ENCODE assay signal across 19 cellular contexts in the genomic region with DNA sequence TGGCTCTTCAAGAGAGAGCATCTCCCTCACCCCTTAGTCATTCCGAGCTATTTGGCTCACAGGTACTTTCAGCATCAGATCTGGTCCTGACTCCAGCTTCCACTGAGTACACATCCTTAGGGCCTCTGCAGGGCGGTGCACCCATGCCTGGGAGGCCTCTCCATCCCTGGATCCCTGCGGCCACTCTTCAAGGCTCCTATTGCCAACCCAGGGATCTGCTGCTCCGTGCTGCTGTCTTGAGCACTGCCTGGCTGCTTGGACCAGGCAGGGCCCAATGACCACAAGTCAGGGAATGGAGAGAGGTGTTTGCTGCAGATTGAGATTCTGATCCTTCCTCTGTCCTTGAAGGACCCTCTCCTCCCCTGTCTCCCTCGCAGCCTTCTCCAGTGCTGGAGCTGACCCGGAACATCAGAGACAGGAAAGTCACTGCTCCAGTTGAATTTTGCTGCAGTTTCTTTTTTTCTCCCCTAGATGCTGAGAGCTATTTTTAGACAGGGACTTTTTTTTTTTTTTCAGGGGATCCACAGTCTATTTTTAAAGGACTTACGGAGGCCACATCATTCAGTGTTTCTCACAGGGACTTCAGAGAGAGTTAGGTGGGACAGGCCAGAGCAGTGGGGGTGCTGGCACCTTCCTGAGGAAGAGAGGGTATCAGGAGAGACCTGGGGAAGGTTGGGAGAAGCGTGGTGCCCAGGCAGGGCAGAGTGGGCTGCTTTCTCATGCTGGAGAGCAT. TPM values are rescaled to one million over a fixed set of nuclear protein-coding genes. Genes with fewer than 3 reads are reported as not detected.
A peak's percentile ranks its signal among the peaks of the same experiment; 100 is the strongest.
DNase-seq lines count a peak whose midpoint lies in the region; ATAC-seq, FAIRE-seq and TF ChIP-seq lines count a peak whose summit lies in the region.
"Had no signal": no experiment of that assay in that cellular context is flagged by ENCODE, and none has a peak within 500 bp of the region (broad histone marks: within the 10 kb centered on the region; RNA-seq: fewer than 3 reads in every experiment).

No MANE protein-coding gene starts in this region.

- H3K23ac ChIP-seq in mesenchymal stem cell (ENCODE audit: low read length in 2 of 2), result no peak overlapping the region

- no peak overlapping the region for H4K91ac ChIP-seq in mesenchymal stem cell (ENCODE audit: low read length)

- CTCF ChIA-PET in activated naive CD4-positive, alpha-beta T cell treated with anti-CD3 and anti-CD28 coated beads, Interleukin-2, amount 10 ng/mL, durations not matched to agents 7 days and 5 days (lab: Charles Lee), result interaction anchor here (0.6 to 1.0 kb wide), 2 partner anchors 18 to 42 kb away, joined by 3 read pairs; no protein-coding TSS in a partner anchor

- peaks cover 75% of the 10 kb centered on the region for H3K27me3 Mint-ChIP-seq in astrocyte (ENCODE audit: low read depth, unreplicated experiment)
- peaks cover 80% of the 10 kb centered on the region for H3K27me3 Mint-ChIP-seq in activated naive CD4-positive, alpha-beta T cell treated with anti-CD3 and anti-CD28 coated beads, Interleukin-2, amount 10 ng/mL, durations not matched to agents 7 days and 5 days

- peak overlapping the region; percentile 15 for H3K27ac ChIP-seq in right cardiac atrium (ENCODE audit: low read length)
- H3K27ac ChIP-seq in astrocyte (ENCODE audit: low read depth, low read length), result no peak overlapping the region
- H3K27ac ChIP-seq in mesenchymal stem cell (ENCODE audit: low read length, poor library complexity, severe bottlenecking), result no peak overlapping the region
- H3K27ac ChIP-seq: C4-2B had no signal

- H4K8ac ChIP-seq in mesenchymal stem cell (ENCODE audit: low read length), result no peak overlapping the region

- H2BK120ac ChIP-seq in mesenchymal stem cell (ENCODE audit: low read depth, low read length), result no peak overlapping the region

- H2BK12ac ChIP-seq in mesenchymal stem cell (ENCODE audit: low read length in 2 of 2), result no peak overlapping the region

- H3K4me1 ChIP-seq in right cardiac atrium (ENCODE audit: control insufficient read depth, insufficient read depth, low read length), result no peaks in the 10 kb centered on the region
- peaks cover 9% of the 10 kb centered on the region for H3K4me1 ChIP-seq in astrocyte (ENCODE audit: insufficient read depth, low read length)
- H3K4me1 ChIP-seq in mesenchymal stem cell (ENCODE audit: control insufficient read depth, insufficient read depth, low read depth, low read length), result peaks cover 1% of the 10 kb centered on the region

- H2AFZ ChIP-seq in astrocyte (ENCODE audit: low read depth, low read length) (no peak overlapping the region), mesenchymal stem cell (ENCODE audit: low read depth, low read length) (no peak overlapping the region)

- peak overlapping the region; percentile 20 for H3K27ac Mint-ChIP-seq in astrocyte (ENCODE audit: unreplicated experiment)
- H3K27ac Mint-ChIP-seq in activated naive CD4-positive, alpha-beta T cell treated with anti-CD3 and anti-CD28 coated beads, Interleukin-2, amount 10 ng/mL, durations not matched to agents 7 days and 5 days, result no peak overlapping the region

- DNase-seq in right cardiac atrium, result no peak
- no peak for DNase-seq in cardiac septum (ENCODE audit: low spot score)
- DNase-seq in astrocyte (ENCODE audit: low read depth), result no peak
- peak; percentile 6 for DNase-seq in mesenchymal stem cell
- no peak for DNase-seq in middle frontal gyrus (ENCODE audit: extremely low spot score, low spot score)
- DNase-seq in activated naive CD4-positive, alpha-beta T cell treated with anti-CD3 and anti-CD28 coated beads, Interleukin-2, amount 10 ng/mL, durations not matched to agents 7 days and 5 days, result no peak
- DNase-seq: EL; KG1; NCI-H1092; NCI-H345; NCI-H526 treated with DMSO at 0.1 percent for 48 hours; NK-92 treated with Interleukin-12 subunit alpha and Interleukin-12 subunit beta, amount 100 ng/mL, for 24 hours; OCI-M1 had no signal

- H3K4me1 Mint-ChIP-seq in astrocyte (ENCODE audit: low read depth, unreplicated experiment), result peaks cover 10% of the 10 kb centered on the region
- peaks cover 17% of the 10 kb centered on the region for H3K4me1 Mint-ChIP-seq in activated naive CD4-positive, alpha-beta T cell treated with anti-CD3 and anti-CD28 coated beads, Interleukin-2, amount 10 ng/mL, durations not matched to agents 7 days and 5 days

- no peaks in the 10 kb centered on the region for H3K79me2 ChIP-seq in astrocyte (ENCODE audit: insufficient read depth, low read length)

- FAIRE-seq in astrocyte (lab: Jason Lieb, UNC), result no peak
- FAIRE-seq: A204.1, H54 had no signal

- H2BK5ac ChIP-seq in mesenchymal stem cell (ENCODE audit: low read depth, low read length, poor library complexity, severe bottlenecking), result no peak overlapping the region

- no peaks in the 10 kb centered on the region for H3K36me3 Mint-ChIP-seq in astrocyte (ENCODE audit: low read depth, unreplicated experiment)
- H3K36me3 Mint-ChIP-seq in activated naive CD4-positive, alpha-beta T cell treated with anti-CD3 and anti-CD28 coated beads, Interleukin-2, amount 10 ng/mL, durations not matched to agents 7 days and 5 days, result no peaks in the 10 kb centered on the region

- no peaks in the 10 kb centered on the region for H3K36me3 ChIP-seq in astrocyte (ENCODE audit: insufficient read depth, low read length)
- no peaks in the 10 kb centered on the region for H3K36me3 ChIP-seq in mesenchymal stem cell (ENCODE audit: control insufficient read depth in 1 of 2, insufficient read depth in 2 of 2, low read depth in 1 of 2, low read length in 2 of 2)

- no peaks in the 10 kb centered on the region for H4K20me1 ChIP-seq in astrocyte (ENCODE audit: insufficient read depth, low read length)

- no peak overlapping the region for H3K18ac ChIP-seq in mesenchymal stem cell (ENCODE audit: low read depth in 1 of 2, low read length in 2 of 2)

- H3K79me1 ChIP-seq in mesenchymal stem cell (replicated peaks; ENCODE audit: low read length, poor library complexity, severe bottlenecking), result no peaks in the 10 kb centered on the region

- no peak overlapping the region for H3K4me3 ChIP-seq in right cardiac atrium (ENCODE audit: low read length)
- H3K4me3 ChIP-seq in astrocyte (ENCODE audit: insufficient read depth, low read depth, low read length), result no peak overlapping the region
- H3K4me3 ChIP-seq in mesenchymal stem cell (ENCODE audit: insufficient read depth in 1 of 2, low read depth in 1 of 2, low read length in 2 of 2), result no peak overlapping the region

- H3K9ac ChIP-seq in astrocyte (ENCODE audit: low read length) (no peak overlapping the region), mesenchymal stem cell (ENCODE audit: low read length) (no peak overlapping the region)

- no peaks in the 10 kb centered on the region for H3K27me3 ChIP-seq in right cardiac atrium (ENCODE audit: control insufficient read depth, insufficient read depth)
- H3K27me3 ChIP-seq in astrocyte (ENCODE audit: insufficient read depth, low read length), result peaks cover 19% of the 10 kb centered on the region
- H3K27me3 ChIP-seq in mesenchymal stem cell (ENCODE audit: control insufficient read depth in 1 of 2, insufficient read depth in 1 of 2, low read length in 2 of 2), result peaks cover 56 to 57% of the 10 kb centered on the region in 2 experiments

- no peak overlapping the region for H2AK5ac ChIP-seq in mesenchymal stem cell (ENCODE audit: low read length, severe bottlenecking)

- H3K14ac ChIP-seq in mesenchymal stem cell (ENCODE audit: low read length in 2 of 2), result no peak overlapping the region

- H3K4ac ChIP-seq in mesenchymal stem cell (ENCODE audit: low read depth in 1 of 2, low read length in 2 of 2), result no peak overlapping the region

- TF ChIP-seq CTCF in astrocyte (IDR thresholded peaks at IDR 0.05; ENCODE audit: insufficient read depth, low read depth, low read length), result no peak

- H3K4me3 Mint-ChIP-seq in astrocyte (ENCODE audit: unreplicated experiment), result no peak overlapping the region
- H3K4me3 Mint-ChIP-seq in activated naive CD4-positive, alpha-beta T cell treated with anti-CD3 and anti-CD28 coated beads, Interleukin-2, amount 10 ng/mL, durations not matched to agents 7 days and 5 days, result no peak overlapping the region

- ATAC-seq in right cardiac atrium, result no peak
- no peak for ATAC-seq in GM18867 (IDR thresholded peaks at IDR 0.05; ENCODE audit: unreplicated experiment)
- no peak for ATAC-seq in GM18517 (IDR thresholded peaks at IDR 0.05; ENCODE audit: unreplicated experiment)

- no peak overlapping the region for H3K4me2 ChIP-seq in astrocyte (ENCODE audit: low read length)
- H3K4me2 ChIP-seq in mesenchymal stem cell (ENCODE audit: low read length, poor library complexity, severe bottlenecking), result no peak overlapping the region

- 60% methylated on average over 8 of the region's 8 CpGs for WGBS in right cardiac atrium
- WGBS in mesenchymal stem cell, result 67% methylated on average over 8 of the region's 8 CpGs

- H3K9me3 Mint-ChIP-seq in astrocyte (ENCODE audit: unreplicated experiment), result no peaks in the 10 kb centered on the region
- H3K9me3 Mint-ChIP-seq in activated naive CD4-positive, alpha-beta T cell treated with anti-CD3 and anti-CD28 coated beads, Interleukin-2, amount 10 ng/mL, durations not matched to agents 7 days and 5 days, result no peaks in the 10 kb centered on the region

- no peak overlapping the region for H2BK15ac ChIP-seq in mesenchymal stem cell (ENCODE audit: low read depth, poor library complexity, severe bottlenecking)

- intact Hi-C loops in right cardiac atrium (cut with DNase I) (loop anchor here in 3 of 4 donors (5.0 to 10.0 kb wide), 4 partner anchors 133 to 225 kb away; no protein-coding TSS in a partner anchor), cardiac septum (cut with DNase I) (loop anchor here (10.0 kb wide), 1 partner anchor 225 kb away; no protein-coding TSS in a partner anchor)

- H3K9me3 ChIP-seq in right cardiac atrium (ENCODE audit: control insufficient read depth, low read length) (no peaks in the 10 kb centered on the region), astrocyte (ENCODE audit: insufficient read depth, low read depth, low read length) (no peaks in the 10 kb centered on the region), mesenchymal stem cell (ENCODE audit: control insufficient read depth, low read length) (no peaks in the 10 kb centered on the region)

RNA-seq across cellular contexts. Expression of a gene that starts 50.1 kb away (rescaled TPM):
- total RNA-seq in right cardiac atrium, result under 1 TPM in 2 of 4 donors, not detected in 2; 0.03 to 0.06 TPM
- polyA plus RNA-seq in right cardiac atrium, result not detected
- 0.13 TPM for total RNA-seq in cardiac septum
- 0.27 and 0.60 TPM in 2 replicates for total RNA-seq in astrocyte
- polyA plus RNA-seq in mesenchymal stem cell (2013, experiment 1 of 2), result under 0.01 TPM
- polyA plus RNA-seq in mesenchymal stem cell (2013, experiment 2 of 2), result not detected
- total RNA-seq: M059J had no signal
